8 cellular contexts compared by ENCODE assay signal in genomic region chr10:71965623-71966022, GRCh38. TPM values are rescaled to one million over a fixed set of nuclear protein-coding genes. Genes with fewer than 3 reads are reported as not detected.
DNase-seq lines count a peak whose midpoint lies in the region; ATAC-seq and TF ChIP-seq lines count a peak whose summit lies in the region.

No MANE protein-coding gene starts in this region.

- H3K27ac ChIP-seq in AG04450 (ENCODE audit: low read depth, low read length) (peak overlapping the region; percentile 21), SJSA1 (peak overlapping the region; percentile 77), esophagus squamous epithelium (peak overlapping the region; percentile 91 to 96 (median 96))

- DNase-seq in AG04450 (ENCODE audit: low read depth, low spot score) (no peak), SJSA1 (ENCODE audit: low read depth in 1 of 2, low spot score in 2 of 2) (no peak), esophagus squamous epithelium (lab: John Stamatoyannopoulos, UW) (no peak), foreskin melanocyte (no peak), NCI-H2029 treated with DMSO at 0.1 percent for 48 hours (lab: John Stamatoyannopoulos, UW) (no peak), T1000 (lab: John Stamatoyannopoulos, UW) (no peak)

- CTCF ChIA-PET in AG04450 (lab: Charles Lee) = interaction anchor here (0.7 to 2.1 kb wide), 3 partner anchors 10 to 83 kb away, joined by 3 to 13 read pairs (median 4); no protein-coding TSS in a partner anchor

- H3K4me3 ChIP-seq in AG04450 (ENCODE audit: low read depth, low read length) (peak overlapping the region; percentile 90), SJSA1 (peak overlapping the region; percentile 89), esophagus squamous epithelium (peak overlapping the region; percentile 63 to 86 (median 83)), neuron (ENCODE audit: low read length) (peak overlapping the region; percentile 73)

- intact Hi-C loops in esophagus squamous epithelium (cut with DNase I) = no loop called here

- 16 to 22% methylated on average over 3 to 4 of the region's 4 CpGs for WGBS in esophagus squamous epithelium, 2 donors

- peaks cover 22% of the 10 kb centered on the region for H3K36me3 ChIP-seq in SJSA1
- H3K36me3 ChIP-seq in esophagus squamous epithelium = no peaks in the 10 kb centered on the region
- H3K36me3 ChIP-seq in neuron (ENCODE audit: insufficient read depth, low read length) = no peaks in the 10 kb centered on the region

- TF ChIP-seq CTCF in AG04450 (IDR thresholded peaks at IDR 0.05; ENCODE audit: low read depth, low read length) (no peak), esophagus squamous epithelium (IDR thresholded peaks at IDR 0.05) (no peak)

- H3K4me1 ChIP-seq in SJSA1 (replicated peaks) = peaks cover 64% of the 10 kb centered on the region
- H3K4me1 ChIP-seq in esophagus squamous epithelium = peaks cover 36 to 85% (median 41%) of the 10 kb centered on the region in 3 donors
- peaks cover 28% of the 10 kb centered on the region for H3K4me1 ChIP-seq in neuron (ENCODE audit: insufficient read depth, low read length)

- peak overlapping the region; percentile 70 for H2AFZ ChIP-seq in neuron (ENCODE audit: low read depth, low read length)

- ATAC-seq in GM18511 (IDR thresholded peaks at IDR 0.05; ENCODE audit: unreplicated experiment) = no peak

- TF ChIP-seq POLR2A in esophagus squamous epithelium (IDR thresholded peaks at IDR 0.05) = no peak

- H3K27me3 ChIP-seq in AG04450 (ENCODE audit: control insufficient read depth, insufficient read depth, low read length) = no peaks in the 10 kb centered on the region
- no peaks in the 10 kb centered on the region for H3K27me3 ChIP-seq in SJSA1 (replicated peaks)
- H3K27me3 ChIP-seq in esophagus squamous epithelium = peaks cover 0 to 21% (median 0%) of the 10 kb centered on the region in 4 donors
- H3K27me3 ChIP-seq in neuron (ENCODE audit: insufficient read depth, low read length) = no peaks in the 10 kb centered on the region

- H3K9me3 ChIP-seq in AG04450 (ENCODE audit: control insufficient read depth, insufficient read depth, low read length) = no peaks in the 10 kb centered on the region; the same call in 1 of the 2 replicates
- no peaks in the 10 kb centered on the region for H3K9me3 ChIP-seq in SJSA1 (replicated peaks)
- H3K9me3 ChIP-seq in esophagus squamous epithelium = no peaks in the 10 kb centered on the region
- H3K9me3 ChIP-seq in neuron (ENCODE audit: low read length) = peaks cover 5% of the 10 kb centered on the region

- POLR2A ChIA-PET in AG04450 (lab: Yijun Ruan, JAX) = interaction anchor here (1.0 kb wide), 1 partner anchor 69 kb away, joined by 3 read pairs; no protein-coding TSS in a partner anchor

RNA-seq across cellular contexts. Expression of gene CHST3, which starts 1.4 kb away (rescaled TPM):
- 4.6 and 5.0 TPM in 2 replicates for polyA plus RNA-seq in AG04450 (2011; rRNA removed)
- 8.5 and 8.9 TPM in 2 replicates for polyA minus RNA-seq in AG04450 (2011; rRNA and poly(A)+ RNA removed)
- total RNA-seq in SJSA1 (2014; rRNA removed; shearing (Covaris generic)) = 15.8 and 27.4 TPM in 2 replicates
- 10 to 100 TPM in 1 of 4 donors, 1 to 10 TPM in 3; 5.3 to 15.4 (median 9.6) TPM for total RNA-seq in esophagus squamous epithelium

Comparison
In these comparisons a context has a peak if more than half of its experiments do, and no peak if none do; other contexts are left out.
1. H3K27ac ChIP-seq: peak in every context shown above with its lines; median percentile 96 in esophagus squamous epithelium; 77 in SJSA1; 21 in AG04450.